In genomic region chr15:65583701-65584100, GRCh38 we compare ENCODE assay signal across 8 cellular contexts. TPM values are rescaled to one million over a fixed set of nuclear protein-coding genes. Genes with fewer than 3 reads are reported as not detected.
DNase-seq lines count a peak whose midpoint lies in the region; ATAC-seq, FAIRE-seq and TF ChIP-seq lines count a peak whose summit lies in the region.

No MANE protein-coding gene starts in this region.

- H3K4me3 ChIP-seq in OCI-LY7 (ENCODE audit: low read depth, low read length, poor library complexity, severe bottlenecking), result peak overlapping the region; percentile 19
- no peak overlapping the region for H3K4me3 ChIP-seq in K562
- no peak overlapping the region for H3K4me3 ChIP-seq in body of pancreas

- intact Hi-C loops in OCI-LY7 (cut with micrococcal nuclease; ENCODE audit: unreplicated experiment) (no loop called here), K562 (cut with micrococcal nuclease) (no loop called here), body of pancreas (cut with DNase I) (no loop called here)

- no peaks in the 10 kb centered on the region for H4K20me1 ChIP-seq in OCI-LY7 (ENCODE audit: insufficient read depth, low read length)
- no peaks in the 10 kb centered on the region for H4K20me1 ChIP-seq in K562 (replicated peaks; ENCODE audit: control insufficient read depth, insufficient read depth, low read length)

- H3K36me3 ChIP-seq in OCI-LY7 (ENCODE audit: insufficient read depth, low read length) (peaks cover 91% of the 10 kb centered on the region), K562 (ENCODE audit: control insufficient read depth, insufficient read depth, low read length) (peaks cover 79% of the 10 kb centered on the region), body of pancreas (replicated peaks in 1 of 2; ENCODE audit: insufficient read depth in 1 of 2, low read depth in 2 of 2) (peaks cover 0 to 21% of the 10 kb centered on the region in 2 donors)

- TF ChIP-seq POLR2A in K562 (conservative IDR thresholded peaks at IDR 0.05) (no peak), body of pancreas (IDR thresholded peaks at IDR 0.05) (no peak)

- in situ Hi-C loops in K562 (cut with MboI), result no loop called here

- TF ChIP-seq EP300 in K562 (IDR thresholded peaks at IDR 0.05; ENCODE audit: low read length), result no peak

- no peak for TF ChIP-seq RAD21 in K562 (CRISPR knock-in tag; conservative IDR thresholded peaks at IDR 0.05 in 1 of 2, IDR thresholded peaks at IDR 0.05 in 1 of 2)

- no peak overlapping the region for H3K9ac ChIP-seq in K562 (ENCODE audit: insufficient read depth in 1 of 2, low read depth in 2 of 2, low read length in 2 of 2)

- peaks cover 19% of the 10 kb centered on the region for H3K4me1 ChIP-seq in OCI-LY7 (ENCODE audit: insufficient read depth, low read length, poor library complexity, severe bottlenecking)
- H3K4me1 ChIP-seq in K562 (replicated peaks in 1 of 2; ENCODE audit: control insufficient read depth in 2 of 2, insufficient read depth in 2 of 2, low read length in 2 of 2), result no peaks in the 10 kb centered on the region
- H3K4me1 ChIP-seq in body of pancreas, result no peaks in the 10 kb centered on the region

- H3K27ac ChIP-seq in OCI-LY7 (ENCODE audit: low read depth, low read length, poor library complexity, severe bottlenecking) (peak overlapping the region; percentile 5), K562 (ENCODE audit: extremely low read depth, low read depth, low read length) (no peak overlapping the region), body of pancreas (peak overlapping the region in 1 of 4 donors; percentile 18)

- ATAC-seq in GM18867 (IDR thresholded peaks at IDR 0.05; ENCODE audit: unreplicated experiment), result peak; percentile 40
- no peak for ATAC-seq in K562
- no peak for ATAC-seq in HG03378 (IDR thresholded peaks at IDR 0.05; ENCODE audit: unreplicated experiment)
- ATAC-seq in HG02642 (IDR thresholded peaks at IDR 0.05; ENCODE audit: poor library complexity, unreplicated experiment), result no peak
- no peak for ATAC-seq in body of pancreas

- no peaks in the 10 kb centered on the region for H3K9me1 ChIP-seq in K562 (ENCODE audit: control insufficient read depth, insufficient read depth, low read length)

- DNase-seq in OCI-LY7 (ENCODE audit: low spot score), result peak; percentile 78
- no peak for DNase-seq in K562 (ENCODE audit: extremely low read depth in 1 of 4, low spot score in 3 of 4)
- DNase-seq in pulmonary artery endothelial cell (ENCODE audit: low read depth, low spot score), result peak; percentile 36
- no peak for DNase-seq in body of pancreas
- no peak for DNase-seq in iPS-NIHi7 (ENCODE audit: extremely low spot score)

- H3K27me3 ChIP-seq in K562 (ENCODE audit: control insufficient read depth in 2 of 2, insufficient read depth in 2 of 2, low read length in 2 of 2) (no peaks in the 10 kb centered on the region), body of pancreas (no peaks in the 10 kb centered on the region)

- H2AFZ ChIP-seq in OCI-LY7 (ENCODE audit: low read length) (no peak overlapping the region), K562 (ENCODE audit: low read depth, low read length) (no peak overlapping the region)

- H3K9me3 ChIP-seq in OCI-LY7 (ENCODE audit: low read length) (no peaks in the 10 kb centered on the region), K562 (replicated peaks; ENCODE audit: control insufficient read depth, insufficient read depth, low read depth, low read length) (no peaks in the 10 kb centered on the region), body of pancreas (no peaks in the 10 kb centered on the region)

- H3K79me2 ChIP-seq in OCI-LY7 (ENCODE audit: insufficient read depth, low read depth, low read length) (no peaks in the 10 kb centered on the region), K562 (ENCODE audit: control insufficient read depth, insufficient read depth, low read length) (no peaks in the 10 kb centered on the region)

- FAIRE-seq in K562 (lab: Jason Lieb, UNC), result no peak

- TF ChIP-seq CTCF in OCI-LY7 (conservative IDR thresholded peaks at IDR 0.05; ENCODE audit: low read length) (no peak), K562 (IDR thresholded peaks at IDR 0.05 in 2 of 3, conservative IDR thresholded peaks at IDR 0.05 in 1 of 3; ENCODE audit: insufficient read depth in 2 of 3, low read depth in 1 of 3, low read length in 3 of 3) (no peak), body of pancreas (IDR thresholded peaks at IDR 0.05) (no peak)

- WGBS in K562 (ENCODE audit: insufficient coverage, low coverage, missing lambda C conversion rate), result 73% methylated on average over 1 of the region's 1 CpG
- whole genome bisulfite sequencing in body of pancreas, 2 donors, result 56% methylated on average over 1 of the region's 1 CpG

- BruUV-seq in OCI-LY7 (replicated peaks; lab: Mats Ljungman, UMichigan), result no TSS peak
- BruUV-seq in K562 (replicated peaks; lab: Mats Ljungman, UMichigan), result no TSS peak

- peak overlapping the region; percentile 53 for H3K4me2 ChIP-seq in OCI-LY7 (ENCODE audit: low read length)
- H3K4me2 ChIP-seq in K562 (ENCODE audit: insufficient read depth, low read length), result no peak overlapping the region

- H3K9me2 ChIP-seq in OCI-LY7 (ENCODE audit: insufficient read depth, low read length), result no peaks in the 10 kb centered on the region

- CTCF ChIA-PET in OCI-LY7 (lab: Charles Lee; ENCODE audit: unreplicated experiment), result no interaction called here
- CTCF ChIA-PET in K562 (lab: Yijun Ruan, JAX; ENCODE audit: low intra/inter-chr PET ratio), result no interaction called here

- POLR2A ChIA-PET in OCI-LY7 (lab: Charles Lee) (no interaction called here), K562 (lab: Yijun Ruan, JAX) (no interaction called here)

RNA-seq across cellular contexts. Expression of gene INTS14, which starts 27.2 kb away (rescaled TPM):
- 28.1 and 46.7 TPM in 2 replicates for total RNA-seq in OCI-LY7 (2014; rRNA removed; shearing (Covaris generic))
- total RNA-seq in OCI-LY7 (2022) (45.8 and 46.0 TPM in 2 replicates), K562 (2014; rRNA removed) (30.5 and 33.7 TPM in 2 replicates), K562 (2014; rRNA removed; fragmentation: Illumina TruSeq; extraction: Trizol) (45.9 and 52.1 TPM in 2 replicates), K562 (2015; rRNA removed; fragmentation: Illumina TruSeq; extraction: Trizol) (42.8 and 43.6 TPM in 2 replicates), K562 (2021) (46.5 and 47.7 TPM in 2 replicates), pulmonary artery endothelial cell (32.2 and 43.5 TPM in 2 replicates), body of pancreas (10 to 100 TPM; 26.0 to 28.3 TPM)
- total RNA-seq in K562 (2011; cell fraction: chromatin; rRNA removed; ENCODE audit: low replicate concordance), result 68.9 and 128 TPM in 2 replicates
- total RNA-seq in K562 (2011; cell fraction: nucleolus; rRNA removed), result 62.8 and 67.5 TPM in 2 replicates
- 85.6 and 98.8 TPM in 2 replicates for total RNA-seq in K562 (2011; cell fraction: nucleoplasm; rRNA removed)
- polyA plus RNA-seq in K562 (2011; rRNA removed) (66.3 and 92.4 TPM in 2 replicates), K562 (2014; fragmentation: Illumina TruSeq; extraction: Trizol) (52.6 and 58.1 TPM in 2 replicates), K562 (2014; fragmentation: Nextera tagmentation; extraction: Ambion mirVana) (10 to 100 TPM; 40.6 to 64.0 TPM), K562 (2014; rRNA removed) (48.8 and 54.0 TPM in 2 replicates)
- 72.2 and 79.6 TPM in 2 replicates for polyA plus RNA-seq in K562 (2011; cell fraction: cytosol; rRNA removed)
- 40.5 and 51.5 TPM in 2 replicates for polyA plus RNA-seq in K562 (2011; cell fraction: nucleus; rRNA removed)
- polyA plus RNA-seq in K562 (2012), result 33.6 and 40.2 TPM in 2 replicates
- polyA minus RNA-seq in K562 (2011; rRNA and poly(A)+ RNA removed), result 86.8 and 106 TPM in 2 replicates
- 34.7 and 41.7 TPM in 2 replicates for polyA minus RNA-seq in K562 (2011; cell fraction: cytosol; rRNA and poly(A)+ RNA removed)
- polyA minus RNA-seq in K562 (2011; cell fraction: nucleus; rRNA and poly(A)+ RNA removed), result 47.1 and 62.5 TPM in 2 replicates

RNA-seq across cellular contexts. Expression of gene SLC24A1, which starts 38.0 kb away (rescaled TPM):
- total RNA-seq in OCI-LY7 (2014; rRNA removed; shearing (Covaris generic)), result 4.1 and 4.8 TPM in 2 replicates
- total RNA-seq in OCI-LY7 (2022) (21.0 and 21.6 TPM in 2 replicates), K562 (2014; rRNA removed) (4.9 and 5.5 TPM in 2 replicates), K562 (2014; rRNA removed; fragmentation: Illumina TruSeq; extraction: Trizol) (6.5 and 7.1 TPM in 2 replicates), K562 (2015; rRNA removed; fragmentation: Illumina TruSeq; extraction: Trizol) (4.9 and 5.5 TPM in 2 replicates), K562 (2021) (6.7 and 8.2 TPM in 2 replicates), pulmonary artery endothelial cell (2.7 and 4.4 TPM in 2 replicates), body of pancreas (1 to 10 TPM; 3.6 to 9.6 TPM)
- 13.1 and 19.5 TPM in 2 replicates for total RNA-seq in K562 (2011; cell fraction: chromatin; rRNA removed; ENCODE audit: low replicate concordance)
- 7.8 and 8.6 TPM in 2 replicates for total RNA-seq in K562 (2011; cell fraction: nucleolus; rRNA removed)
- 13.6 and 24.7 TPM in 2 replicates for total RNA-seq in K562 (2011; cell fraction: nucleoplasm; rRNA removed)
- polyA plus RNA-seq in K562 (2011; rRNA removed) (4.4 and 8.2 TPM in 2 replicates), K562 (2014; fragmentation: Illumina TruSeq; extraction: Trizol) (6.8 and 7.1 TPM in 2 replicates), K562 (2014; fragmentation: Nextera tagmentation; extraction: Ambion mirVana) (1 to 10 TPM; 3.1 to 3.2 TPM), K562 (2014; rRNA removed) (3.1 and 5.9 TPM in 2 replicates)
- 3.6 and 8.5 TPM in 2 replicates for polyA plus RNA-seq in K562 (2011; cell fraction: cytosol; rRNA removed)
- polyA plus RNA-seq in K562 (2011; cell fraction: nucleus; rRNA removed), result 5.7 and 6.4 TPM in 2 replicates
- 5.6 and 11.8 TPM in 2 replicates for polyA plus RNA-seq in K562 (2012)
- polyA minus RNA-seq in K562 (2011; rRNA and poly(A)+ RNA removed), result 6.9 and 10.9 TPM in 2 replicates
- 5.2 and 9.8 TPM in 2 replicates for polyA minus RNA-seq in K562 (2011; cell fraction: cytosol; rRNA and poly(A)+ RNA removed)
- polyA minus RNA-seq in K562 (2011; cell fraction: nucleus; rRNA and poly(A)+ RNA removed), result 3.2 and 8.0 TPM in 2 replicates

RNA-seq across cellular contexts. Expression of gene HACD3, which starts 53.4 kb away (rescaled TPM):
- total RNA-seq in OCI-LY7 (2014; rRNA removed; shearing (Covaris generic)), result 29.2 and 34.7 TPM in 2 replicates
- 50.5 and 55.3 TPM in 2 replicates for total RNA-seq in OCI-LY7 (2022)
- 79.8 and 109 TPM in 2 replicates for total RNA-seq in K562 (2011; cell fraction: chromatin; rRNA removed; ENCODE audit: low replicate concordance)
- total RNA-seq in K562 (2011; cell fraction: nucleolus; rRNA removed), result 76.5 and 85.5 TPM in 2 replicates
- total RNA-seq in K562 (2011; cell fraction: nucleoplasm; rRNA removed), result 116 and 173 TPM in 2 replicates
- 72.8 and 84.0 TPM in 2 replicates for total RNA-seq in K562 (2014; rRNA removed)
- total RNA-seq in K562 (2014; rRNA removed; fragmentation: Illumina TruSeq; extraction: Trizol), result 108 and 112 TPM in 2 replicates
- total RNA-seq in K562 (2015; rRNA removed; fragmentation: Illumina TruSeq; extraction: Trizol), result 108 and 113 TPM in 2 replicates
- total RNA-seq in K562 (2021), result 65.9 and 71.0 TPM in 2 replicates
- polyA plus RNA-seq in K562 (2011; rRNA removed), result 88.4 and 117 TPM in 2 replicates
- 44.6 and 64.9 TPM in 2 replicates for polyA plus RNA-seq in K562 (2011; cell fraction: cytosol; rRNA removed)
- 21.6 and 25.0 TPM in 2 replicates for polyA plus RNA-seq in K562 (2011; cell fraction: nucleus; rRNA removed)
- 62.2 and 71.7 TPM in 2 replicates for polyA plus RNA-seq in K562 (2012)
- polyA plus RNA-seq in K562 (2014; fragmentation: Illumina TruSeq; extraction: Trizol), result 95.2 and 108 TPM in 2 replicates
- 10 to 100 TPM; 48.1 to 59.6 TPM for polyA plus RNA-seq in K562 (2014; fragmentation: Nextera tagmentation; extraction: Ambion mirVana)
- polyA plus RNA-seq in K562 (2014; rRNA removed), result 65.0 and 75.2 TPM in 2 replicates
- polyA minus RNA-seq in K562 (2011; rRNA and poly(A)+ RNA removed), result 96.3 and 102 TPM in 2 replicates
- 43.9 and 52.8 TPM in 2 replicates for polyA minus RNA-seq in K562 (2011; cell fraction: cytosol; rRNA and poly(A)+ RNA removed)
- polyA minus RNA-seq in K562 (2011; cell fraction: nucleus; rRNA and poly(A)+ RNA removed), result 24.4 and 28.4 TPM in 2 replicates
- total RNA-seq in pulmonary artery endothelial cell, result 88.2 and 91.2 TPM in 2 replicates
- 10 to 100 TPM; 10.9 to 35.8 TPM for total RNA-seq in body of pancreas

Comparison
In these comparisons a context has a peak if more than half of its experiments do, and no peak if none do; other contexts are left out.
1. DNase-seq: peak in OCI-LY7 (single experiment) and pulmonary artery endothelial cell (single experiment); none in K562 (0 of 4), body of pancreas (0 of 4) and iPS-NIHi7 (single experiment).